Comparison of ENCODE assay signal across 13 cellular contexts in the genomic region with DNA sequence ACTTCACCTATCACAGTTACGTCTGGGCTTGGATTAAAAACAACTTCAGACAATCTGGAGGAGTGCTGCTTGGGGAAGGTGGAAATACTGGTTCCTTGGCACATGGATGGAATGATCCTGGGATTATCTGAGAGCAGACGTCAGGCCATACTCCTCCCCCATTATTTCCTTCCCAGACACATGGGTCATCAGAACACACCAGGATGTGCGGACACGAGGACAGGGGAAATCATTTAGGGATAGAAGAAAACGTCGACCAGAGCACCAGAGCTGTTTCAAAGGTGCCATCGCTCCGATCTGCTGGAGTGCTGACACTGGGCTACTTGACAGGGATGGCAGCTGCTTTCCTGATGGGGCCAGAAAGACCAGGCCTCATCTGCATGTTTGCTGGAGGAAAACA. TPM values are rescaled to one million over a fixed set of nuclear protein-coding genes. Genes with fewer than 3 reads are reported as not detected.
DNase-seq lines count a peak whose midpoint lies in the region; ATAC-seq, FAIRE-seq and TF ChIP-seq lines count a peak whose summit lies in the region.
"Had no signal": no experiment of that assay in that cellular context is flagged by ENCODE, and none has a peak within 500 bp of the region (broad histone marks: within the 10 kb centered on the region; RNA-seq: fewer than 3 reads in every experiment).

No MANE protein-coding gene starts in this region.

- no peaks in the 10 kb centered on the region for H3K9me3 Mint-ChIP-seq in activated CD4-positive, alpha-beta T cell treated with anti-CD3 and anti-CD28 coated beads for 36 hours (ENCODE audit: low read depth)
- H3K9me3 Mint-ChIP-seq in activated T-helper 17 cell treated with anti-CD3 and anti-CD28 coated beads, Interleukin-2, amount 50 U/mL, for 72 hours = no peaks in the 10 kb centered on the region

- no peaks in the 10 kb centered on the region for H3K27me3 Mint-ChIP-seq in activated CD4-positive, alpha-beta T cell treated with anti-CD3 and anti-CD28 coated beads for 36 hours
- no peaks in the 10 kb centered on the region for H3K27me3 Mint-ChIP-seq in activated T-helper 17 cell treated with anti-CD3 and anti-CD28 coated beads, Interleukin-2, amount 50 U/mL, for 72 hours

- H3K9me3 ChIP-seq in left ventricle myocardium inferior (replicated peaks) (no peaks in the 10 kb centered on the region), stomach smooth muscle (ENCODE audit: control insufficient read depth in 2 of 2, low read length in 2 of 2) (no peaks in the 10 kb centered on the region)
- H3K9me3 ChIP-seq: A549, upper lobe of left lung had no signal

- H3K27ac ChIP-seq in left ventricle myocardium inferior (replicated peaks) = peak overlapping the region; percentile 71
- peak overlapping the region; percentile 60 for H3K27ac ChIP-seq in stomach smooth muscle (ENCODE audit: low read length)
- H3K27ac ChIP-seq: upper lobe of left lung had no signal

- peaks cover 34% of the 10 kb centered on the region for H3K4me1 ChIP-seq in left ventricle myocardium inferior
- peaks cover 20% of the 10 kb centered on the region for H3K4me1 ChIP-seq in stomach smooth muscle (ENCODE audit: control insufficient read depth, insufficient read depth, low read length)

- H3K36me3 Mint-ChIP-seq in activated CD4-positive, alpha-beta T cell treated with anti-CD3 and anti-CD28 coated beads for 36 hours (ENCODE audit: low read depth) = peaks cover 28% of the 10 kb centered on the region
- peaks cover 85% of the 10 kb centered on the region for H3K36me3 Mint-ChIP-seq in activated T-helper 17 cell treated with anti-CD3 and anti-CD28 coated beads, Interleukin-2, amount 50 U/mL, for 72 hours (ENCODE audit: low read depth)

- no peak overlapping the region for H3K4me3 ChIP-seq in left ventricle myocardium inferior
- no peak overlapping the region for H3K4me3 ChIP-seq in stomach smooth muscle (ENCODE audit: low read length in 2 of 2)
- H3K4me3 ChIP-seq: A549, upper lobe of left lung had no signal

- H3K4me3 Mint-ChIP-seq in activated CD4-positive, alpha-beta T cell treated with anti-CD3 and anti-CD28 coated beads for 36 hours = no peak overlapping the region
- peak overlapping the region; percentile 13 for H3K4me3 Mint-ChIP-seq in activated T-helper 17 cell treated with anti-CD3 and anti-CD28 coated beads, Interleukin-2, amount 50 U/mL, for 72 hours

- POLR2A ChIA-PET in activated CD4-positive, alpha-beta T cell treated with anti-CD3 and anti-CD28 coated beads for 36 hours (lab: Charles Lee) = interaction anchor here (0.7 kb wide), 1 partner anchor 25 kb away, joined by 3 read pairs; no protein-coding TSS in a partner anchor

- CTCF ChIA-PET in activated CD4-positive, alpha-beta T cell treated with anti-CD3 and anti-CD28 coated beads for 36 hours (lab: Charles Lee) = interaction anchor here (1.5 kb wide), 1 partner anchor 45 kb away, joined by 3 read pairs; no protein-coding TSS in a partner anchor

- no peak for TF ChIP-seq CTCF in left ventricle myocardium inferior (IDR thresholded peaks at IDR 0.05; ENCODE audit: borderline replicate concordance)

- no peak for ATAC-seq in activated CD4-positive, alpha-beta T cell treated with anti-CD3 and anti-CD28 coated beads for 36 hours
- no peak for ATAC-seq in activated T-helper 17 cell treated with anti-CD3 and anti-CD28 coated beads, Interleukin-2, amount 50 U/mL, for 72 hours (replicated peaks)
- ATAC-seq in HG02759 (IDR thresholded peaks at IDR 0.05; ENCODE audit: unreplicated experiment) = no peak
- ATAC-seq: A549 had no signal

- no peaks in the 10 kb centered on the region for H3K27me3 ChIP-seq in left ventricle myocardium inferior (ENCODE audit: low read depth)
- H3K27me3 ChIP-seq in stomach smooth muscle (ENCODE audit: control insufficient read depth in 1 of 2, insufficient read depth in 2 of 2, low read length in 2 of 2) = no peaks in the 10 kb centered on the region
- H3K27me3 ChIP-seq: upper lobe of left lung had no signal

- no peak overlapping the region for H3K9ac ChIP-seq in stomach smooth muscle (ENCODE audit: low read length in 2 of 2)

- DNase-seq in activated CD4-positive, alpha-beta T cell treated with anti-CD3 and anti-CD28 coated beads for 36 hours = no peak
- DNase-seq in activated CD4-positive, alpha-beta T cell treated with anti-CD3 and anti-CD28 coated beads, Interleukin-2, amount 50 U/mL, for 1 hour = no peak
- no peak for DNase-seq in left ventricle myocardium inferior
- DNase-seq in GM19239 (ENCODE audit: insufficient read length, low spot score) = no peak
- no peak for DNase-seq in NCI-H1417 treated with DMSO at 0.1 percent for 48 hours (lab: John Stamatoyannopoulos, UW)
- DNase-seq: DMS53, upper lobe of left lung had no signal

- H3K36me3 ChIP-seq in left ventricle myocardium inferior = peaks cover 43% of the 10 kb centered on the region
- peaks cover 14 to 16% of the 10 kb centered on the region in 2 donors for H3K36me3 ChIP-seq in stomach smooth muscle (ENCODE audit: control insufficient read depth in 2 of 2, insufficient read depth in 2 of 2, low read length in 2 of 2)

- H3K4me1 Mint-ChIP-seq in activated CD4-positive, alpha-beta T cell treated with anti-CD3 and anti-CD28 coated beads for 36 hours = peaks cover 21% of the 10 kb centered on the region
- peaks cover 17% of the 10 kb centered on the region for H3K4me1 Mint-ChIP-seq in activated T-helper 17 cell treated with anti-CD3 and anti-CD28 coated beads, Interleukin-2, amount 50 U/mL, for 72 hours

- no peak for FAIRE-seq in GM19239 (lab: Jason Lieb, UNC)
- FAIRE-seq: A549 had no signal

- H3K27ac Mint-ChIP-seq in activated CD4-positive, alpha-beta T cell treated with anti-CD3 and anti-CD28 coated beads for 36 hours = peak overlapping the region; percentile 17
- peak overlapping the region; percentile 40 for H3K27ac Mint-ChIP-seq in activated T-helper 17 cell treated with anti-CD3 and anti-CD28 coated beads, Interleukin-2, amount 50 U/mL, for 72 hours

- intact Hi-C loops in activated CD4-positive, alpha-beta T cell treated with anti-CD3 and anti-CD28 coated beads for 36 hours (cut with DNase I, micrococcal nuclease) = no loop called here
- intact Hi-C loops in left ventricle myocardium inferior (cut with micrococcal nuclease) = no loop called here

RNA-seq across cellular contexts. Expression of gene ANGPTL7, which starts 31.8 kb away (rescaled TPM):
- not detected for total RNA-seq in activated CD4-positive, alpha-beta T cell treated with anti-CD3 and anti-CD28 coated beads for 36 hours
- not detected for total RNA-seq in activated T-helper 17 cell treated with anti-CD3 and anti-CD28 coated beads, Interleukin-2, amount 50 U/mL, for 72 hours
- total RNA-seq in left ventricle myocardium inferior = 1.1 TPM
- total RNA-seq: pulmonary artery endothelial cell, RPMI7951 had no signal

RNA-seq across cellular contexts. Expression of gene EXOSC10, which starts 57.7 kb away (rescaled TPM):
- total RNA-seq in activated CD4-positive, alpha-beta T cell treated with anti-CD3 and anti-CD28 coated beads for 36 hours = 10 to 100 TPM; 74.3 to 89.6 TPM
- 100 to 1,000 TPM in 1 of 2 donors, 10 to 100 TPM in 1; 69.0 to 102 TPM for total RNA-seq in activated T-helper 17 cell treated with anti-CD3 and anti-CD28 coated beads, Interleukin-2, amount 50 U/mL, for 72 hours
- 17.1 TPM for total RNA-seq in left ventricle myocardium inferior
